13 cellular contexts compared by ENCODE assay signal in genomic region chr1:211377539-211378461, GRCh38. TPM values are rescaled to one million over a fixed set of nuclear protein-coding genes. Genes with fewer than 3 reads are reported as not detected.
DNase-seq lines count a peak whose midpoint lies in the region; ATAC-seq and TF ChIP-seq lines count a peak whose summit lies in the region.
"Had no signal": no experiment of that assay in that cellular context is flagged by ENCODE, and none has a peak within 500 bp of the region (broad histone marks: within the 10 kb centered on the region; RNA-seq: fewer than 3 reads in every experiment).

No MANE protein-coding gene starts in this region.

- no peak for TF ChIP-seq CTCF in epithelial cell of esophagus (IDR thresholded peaks at IDR 0.05; ENCODE audit: insufficient read depth, low read depth, low read length, missing control alignments)
- TF ChIP-seq CTCF in nephron progenitor cell (IDR thresholded peaks at IDR 0.05): no peak

- no peak for ATAC-seq in T-cell (replicated peaks in 1 of 4)
- ATAC-seq in GM19395 (IDR thresholded peaks at IDR 0.05; ENCODE audit: unreplicated experiment): no peak

- H3K36me3 ChIP-seq in CD8-positive, alpha-beta memory T cell (ENCODE audit: insufficient read depth, low read length): peaks cover 15% of the 10 kb centered on the region

- H3K4me3 Mint-ChIP-seq in CD8-positive, alpha-beta memory T cell: no peak overlapping the region
- H3K4me3 Mint-ChIP-seq in T-cell (no peak overlapping the region), nephron progenitor cell (no peak overlapping the region)

- CTCF ChIA-PET in CD8-positive, alpha-beta memory T cell (lab: Charles Lee): interaction anchor here (2.1 kb wide), 1 partner anchor 54 kb away, joined by 6 read pairs; no protein-coding TSS in a partner anchor
- CTCF ChIA-PET in T-cell (lab: Charles Lee): no interaction called here

- peak overlapping the region in 6 of 8 donors; percentile 6 to 74 (median 29) for H3K27ac Mint-ChIP-seq in CD8-positive, alpha-beta memory T cell
- peak overlapping the region; percentile 29 to 64 for H3K27ac Mint-ChIP-seq in T-cell
- H3K27ac Mint-ChIP-seq in nephron progenitor cell: peak overlapping the region; percentile 69

- POLR2A ChIA-PET in CD8-positive, alpha-beta memory T cell (lab: Charles Lee): no interaction called here
- POLR2A ChIA-PET in T-cell (lab: Charles Lee): no interaction called here

- no peak overlapping the region for H3K4me3 ChIP-seq in CD8-positive, alpha-beta memory T cell (ENCODE audit: low read length)
- no peak overlapping the region for H3K4me3 ChIP-seq in epithelial cell of esophagus (ENCODE audit: low read length)

- H3K4me1 ChIP-seq in CD8-positive, alpha-beta memory T cell (ENCODE audit: insufficient read depth, low read length): peaks cover 6% of the 10 kb centered on the region

- H3K36me3 Mint-ChIP-seq in CD8-positive, alpha-beta memory T cell: peaks cover 0 to 48% (median 12%) of the 10 kb centered on the region in 3 donors
- peaks cover 23% of the 10 kb centered on the region for H3K36me3 Mint-ChIP-seq in T-cell
- peaks cover 5% of the 10 kb centered on the region for H3K36me3 Mint-ChIP-seq in nephron progenitor cell (ENCODE audit: low read depth)

- no peaks in the 10 kb centered on the region for H3K27me3 Mint-ChIP-seq in CD8-positive, alpha-beta memory T cell
- H3K27me3 Mint-ChIP-seq in T-cell (no peaks in the 10 kb centered on the region), nephron progenitor cell (ENCODE audit: low read depth, poor library complexity) (no peaks in the 10 kb centered on the region)

- H3K27ac ChIP-seq in CD8-positive, alpha-beta memory T cell (ENCODE audit: low read depth, low read length): no peak overlapping the region
- H3K27ac ChIP-seq: C4-2B had no signal

- peaks cover 18 to 35% (median 29%) of the 10 kb centered on the region in 3 donors for H3K4me1 Mint-ChIP-seq in CD8-positive, alpha-beta memory T cell
- H3K4me1 Mint-ChIP-seq in T-cell (peaks cover 15 to 28% (median 15%) of the 10 kb centered on the region in 3 donors), nephron progenitor cell (peaks cover 47% of the 10 kb centered on the region)

- no peaks in the 10 kb centered on the region for H3K9me3 ChIP-seq in CD8-positive, alpha-beta memory T cell (ENCODE audit: low read length)

- no peak for DNase-seq in CD8-positive, alpha-beta memory T cell
- DNase-seq in T-cell (no peak), epithelial cell of esophagus (ENCODE audit: low read depth) (peak; percentile 39), nephron progenitor cell (no peak), HPDE6-E6E7 (ENCODE audit: extremely low spot score) (no peak), HuH-7 (ENCODE audit: low spot score) (no peak)
- DNase-seq in stimulated activated CD4-positive, alpha-beta T cell treated with anti-CD3 and anti-CD28 coated beads, Interleukin-15, amount 100 ng/mL, for 24 hours: no peak
- DNase-seq: amygdala; effector memory CD4-positive, alpha-beta T cell; GDM1; hippocampal formation had no signal

- H3K27me3 ChIP-seq in CD8-positive, alpha-beta memory T cell (ENCODE audit: insufficient read depth, low read length, poor library complexity, severe bottlenecking): no peaks in the 10 kb centered on the region

- H3K9me3 Mint-ChIP-seq in CD8-positive, alpha-beta memory T cell: no peaks in the 10 kb centered on the region
- H3K9me3 Mint-ChIP-seq in T-cell (no peaks in the 10 kb centered on the region), nephron progenitor cell (no peaks in the 10 kb centered on the region)

RNA-seq across cellular contexts. Expression of gene TRAF5, which starts 51.2 kb away (rescaled TPM):
- 10 to 100 TPM; 30.7 to 33.7 TPM for total RNA-seq in CD8-positive, alpha-beta memory T cell
- 38.3 TPM for polyA plus RNA-seq in CD8-positive, alpha-beta memory T cell
- 10 to 100 TPM; 49.5 to 64.5 (median 57.2) TPM for total RNA-seq in T-cell
